ENCODE assay signal across 1 cellular context in genomic region chr19:7689165-7689564, GRCh38.
TF ChIP-seq lines count a peak whose summit lies in the region.

No MANE protein-coding gene starts in this region.

TF ChIP-seq in GM23338, 12 proteins besides CTCF, POLR2A, EP300 and RAD21:
- TF ChIP-seq JUNB (IDR thresholded peaks at IDR 0.05; ENCODE audit: unreplicated experiment) (no peak), STAT1 (IDR thresholded peaks at IDR 0.05; ENCODE audit: unreplicated experiment) (no peak), ZNF331 (CRISPR knock-in tag; IDR thresholded peaks at IDR 0.05; ENCODE audit: low read depth) (no peak), REST (IDR thresholded peaks at IDR 0.05; ENCODE audit: unreplicated experiment) (no peak), CREB1 (CRISPR knock-in tag; IDR thresholded peaks at IDR 0.05; ENCODE audit: low read depth) (no peak), ZNF462 (CRISPR knock-in tag; IDR thresholded peaks at IDR 0.05) (no peak), ZNF114 (CRISPR knock-in tag; IDR thresholded peaks at IDR 0.05) (no peak), NANOG (IDR thresholded peaks at IDR 0.05; ENCODE audit: borderline replicate concordance) (no peak), ETS1 (IDR thresholded peaks at IDR 0.05) (no peak), EZH2phosphoT487 (IDR thresholded peaks at IDR 0.05; ENCODE audit: unreplicated experiment) (no peak), EZH2 (IDR thresholded peaks at IDR 0.05; ENCODE audit: low read depth, unreplicated experiment) (no peak), POLR2AphosphoS5 (IDR thresholded peaks at IDR 0.05; ENCODE audit: low read depth) (no peak)
